Comparison of ENCODE assay signal across 11 cellular contexts in the genomic region with DNA sequence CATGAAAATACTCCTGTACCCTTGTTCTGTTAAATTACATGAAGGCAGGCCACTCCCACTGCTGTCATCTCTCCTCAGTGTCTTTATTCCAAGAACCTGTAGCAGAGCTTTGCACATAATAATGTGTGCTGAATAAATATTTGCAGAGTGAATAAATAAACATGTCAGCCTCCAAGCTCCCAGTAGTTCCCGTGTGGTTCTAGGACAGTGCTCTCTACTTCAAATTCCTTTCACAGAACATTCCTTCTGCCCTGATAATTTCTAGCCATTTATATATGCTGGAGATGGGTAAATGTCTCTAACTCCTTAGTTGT. TPM values are rescaled to one million over a fixed set of nuclear protein-coding genes. Genes with fewer than 3 reads are reported as not detected.
DNase-seq lines count a peak whose midpoint lies in the region; ATAC-seq, FAIRE-seq and TF ChIP-seq lines count a peak whose summit lies in the region.
"Had no signal": no experiment of that assay in that cellular context is flagged by ENCODE, and none has a peak within 500 bp of the region (broad histone marks: within the 10 kb centered on the region; RNA-seq: fewer than 3 reads in every experiment).

No MANE protein-coding gene starts in this region.

- H3K9ac ChIP-seq in GM12878 (ENCODE audit: control insufficient read depth, insufficient read depth, low read length), result no peak overlapping the region

- no peaks in the 10 kb centered on the region for H3K36me3 Mint-ChIP-seq in activated CD4-positive, alpha-beta memory T cell treated with anti-CD3 and anti-CD28 coated beads for 36 hours

- H2AFZ ChIP-seq in GM12878 (ENCODE audit: control insufficient read depth, low read depth, low read length), result peak overlapping the region; percentile 61

- SMC1A ChIA-PET in GM12878 (lab: Charles Lee; ENCODE audit: uncharacterized antibody, unreplicated experiment), result interaction anchor here (0.7 to 3.7 kb wide), 15 partner anchors 10 to 200 kb away, joined by 3 to 26 read pairs (median 4); partner anchors contain the start of gene HYAL4

- TF ChIP-seq POLR2A in GM12878 (IDR thresholded peaks at IDR 0.05; ENCODE audit: low read depth, low read length), result no peak

- no peaks in the 10 kb centered on the region for H3K9me3 ChIP-seq in GM12878 (replicated peaks; ENCODE audit: control insufficient read depth, insufficient read depth, low read length)

- TF ChIP-seq CTCF in GM12878 (IDR thresholded peaks at IDR 0.05 in 2 of 3, conservative IDR thresholded peaks at IDR 0.05 in 1 of 3; ENCODE audit: control insufficient read depth in 2 of 3, extremely low read depth in 1 of 3, insufficient read depth in 1 of 3, low read depth in 3 of 3, low read length in 3 of 3), result no peak

- no peaks in the 10 kb centered on the region for H4K20me1 ChIP-seq in GM12878 (ENCODE audit: control insufficient read depth, insufficient read depth)

- H3K4me3 ChIP-seq in GM12878, result no peak overlapping the region

- H3K27ac Mint-ChIP-seq in activated CD4-positive, alpha-beta memory T cell treated with anti-CD3 and anti-CD28 coated beads for 36 hours, result no peak overlapping the region
- H3K27ac Mint-ChIP-seq: dendritic cell treated with granulocyte-macrophage colony-stimulating factor and Interleukin-4, amounts not matched to agents 40 ng/mL and 50 ng/mL, for 4 days had no signal

- in situ Hi-C loops in GM12878 (cut with MboI), result no loop called here

- H3K9me3 Mint-ChIP-seq in activated CD4-positive, alpha-beta memory T cell treated with anti-CD3 and anti-CD28 coated beads for 36 hours, result no peaks in the 10 kb centered on the region
- H3K9me3 Mint-ChIP-seq: dendritic cell treated with granulocyte-macrophage colony-stimulating factor and Interleukin-4, amounts not matched to agents 40 ng/mL and 50 ng/mL, for 4 days had no signal

- WGBS in GM12878 (ENCODE audit: insufficient coverage, insufficient replicate concordance, low lambda C conversion rate, missing lambda C conversion rate), result 94% methylated on average over 1 of the region's 1 CpG

- RAD21 ChIA-PET in GM12878 (lab: Charles Lee; ENCODE audit: unreplicated experiment), result interaction anchor here (1.2 to 2.4 kb wide), 8 partner anchors 10 to 76 kb away, joined by 3 to 12 read pairs (median 7); partner anchors contain the start of gene WASL

- no peak for TF ChIP-seq EP300 in GM12878 (IDR thresholded peaks at IDR 0.05; ENCODE audit: borderline replicate concordance in 1 of 2, control insufficient read depth in 1 of 2, low read depth in 2 of 2, low read length in 2 of 2)

- POLR2A ChIA-PET in GM12878 (lab: Charles Lee), result interaction anchor here (0.5 to 2.1 kb wide), 3 partner anchors 20 to 76 kb away, joined by 4 to 10 read pairs (median 5); partner anchors contain the start of genes HYAL4 and WASL
- POLR2A ChIA-PET in activated CD4-positive, alpha-beta memory T cell treated with anti-CD3 and anti-CD28 coated beads for 36 hours (lab: Charles Lee), result interaction anchor here (1.2 to 1.5 kb wide), 2 partner anchors 48 to 76 kb away, joined by 3 to 4 read pairs; partner anchors contain the start of gene WASL

- DNase-seq in GM12878 (ENCODE audit: low read depth, low spot score) (no peak), NCI-H1048 (lab: John Stamatoyannopoulos, UW) (no peak)
- no peak for DNase-seq in stimulated activated CD4-positive, alpha-beta T cell treated with anti-CD3 and anti-CD28 coated beads, Interleukin-1b, Interleukin-23, amount 100 ng/mL, for 48 hours
- DNase-seq in activated CD4-positive, alpha-beta memory T cell treated with anti-CD3 and anti-CD28 coated beads for 36 hours, result no peak

- no TSS peak for BruUV-seq in GM12878 (replicated peaks; lab: Mats Ljungman, UMichigan)

- TF ChIP-seq RAD21 in GM12878 (IDR thresholded peaks at IDR 0.05; ENCODE audit: insufficient read depth, low read depth, low read length), result no peak

- H3K4me1 ChIP-seq in GM12878 (ENCODE audit: control insufficient read depth, insufficient read depth, low read length), result peaks cover 11% of the 10 kb centered on the region

- ATAC-seq in GM18511 (IDR thresholded peaks at IDR 0.05; ENCODE audit: unreplicated experiment) (peak; percentile 44), GM21447 (IDR thresholded peaks at IDR 0.05; ENCODE audit: unreplicated experiment) (peak; percentile 23), HG03575 (IDR thresholded peaks at IDR 0.05; ENCODE audit: extremely low read depth, insufficient number of reproducible peaks, low FRiP score, unreplicated experiment) (peak; percentile 20), GM12878 (peak; percentile 57), HG02938 (IDR thresholded peaks at IDR 0.05; ENCODE audit: unreplicated experiment) (no peak)

- intact Hi-C loops in GM12878 (cut with micrococcal nuclease; ENCODE audit: unreplicated experiment), result no loop called here
- intact Hi-C loops in activated CD4-positive, alpha-beta memory T cell treated with anti-CD3 and anti-CD28 coated beads for 36 hours (cut with micrococcal nuclease), result loop anchor here (1.0 kb wide), 4 partner anchors 26 to 112 kb away; partner anchors contain the start of gene WASL

- H3K79me2 ChIP-seq in GM12878 (ENCODE audit: control insufficient read depth, insufficient read depth, low read length), result no peaks in the 10 kb centered on the region

- H3K27me3 Mint-ChIP-seq in activated CD4-positive, alpha-beta memory T cell treated with anti-CD3 and anti-CD28 coated beads for 36 hours, result peaks cover 11% of the 10 kb centered on the region

- H3K27ac ChIP-seq in GM12878 (ENCODE audit: control insufficient read depth, insufficient read depth), result peak overlapping the region; percentile 58

- H3K4me2 ChIP-seq in GM12878 (ENCODE audit: control insufficient read depth, insufficient read depth), result peak overlapping the region; percentile 75; the same call in 1 of the 2 replicates

- no peaks in the 10 kb centered on the region for H3K36me3 ChIP-seq in GM12878 (ENCODE audit: control insufficient read depth in 2 of 2, insufficient read depth in 2 of 2, low read length in 1 of 2)

- no peak for FAIRE-seq in GM12878 (lab: Jason Lieb, UNC)
- FAIRE-seq: G401.6 had no signal

- no peak overlapping the region for H3K4me3 Mint-ChIP-seq in activated CD4-positive, alpha-beta memory T cell treated with anti-CD3 and anti-CD28 coated beads for 36 hours
- H3K4me3 Mint-ChIP-seq: dendritic cell treated with granulocyte-macrophage colony-stimulating factor and Interleukin-4, amounts not matched to agents 40 ng/mL and 50 ng/mL, for 4 days had no signal

- peaks cover 17% of the 10 kb centered on the region for H3K4me1 Mint-ChIP-seq in activated CD4-positive, alpha-beta memory T cell treated with anti-CD3 and anti-CD28 coated beads for 36 hours (ENCODE audit: low read depth)

- CTCF ChIA-PET in GM12878 (lab: Yijun Ruan, JAX), result interaction anchor here (1.1 to 6.8 kb wide), 6 partner anchors 10 to 48 kb away, joined by 3 to 46 read pairs (median 4); no protein-coding TSS in a partner anchor
- CTCF ChIA-PET in activated CD4-positive, alpha-beta memory T cell treated with anti-CD3 and anti-CD28 coated beads for 36 hours (lab: Charles Lee), result interaction anchor here (1.6 to 2.2 kb wide), 3 partner anchors 27 to 48 kb away, joined by 7 to 9 read pairs (median 8); no protein-coding TSS in a partner anchor

- no peaks in the 10 kb centered on the region for H3K27me3 ChIP-seq in GM12878 (replicated peaks in 1 of 2; ENCODE audit: control insufficient read depth in 2 of 2, insufficient read depth in 2 of 2, low read length in 1 of 2)

TF ChIP-seq in GM12878, 131 proteins besides CTCF, POLR2A, EP300 and RAD21:
- TF ChIP-seq IKZF2 (IDR thresholded peaks at IDR 0.05) (peak in 1 of 2 experiments; percentile 49; a peak in 2 of 4 replicates), CBX3 (IDR thresholded peaks at IDR 0.05; ENCODE audit: borderline replicate concordance, low read depth) (no peak), CREB1 (IDR thresholded peaks at IDR 0.05; ENCODE audit: low read depth) (0 out of 2 replicates have a peak, but pooled peaks have one; percentile 1), RELB (IDR thresholded peaks at IDR 0.05; ENCODE audit: low read depth) (peak; percentile 15; the same call in 1 of the 2 replicates)

RNA-seq across cellular contexts. Expression of gene HYAL4, which starts 20.3 kb away (rescaled TPM):
- 1.3 and 2.0 TPM in 2 replicates for total RNA-seq in GM12878 (2013; cell fraction: nucleolus; rRNA removed)
- total RNA-seq in GM12878 (2014; rRNA removed) (0.16 and 0.28 TPM in 2 replicates), GM12878 (2014; rRNA removed; fragmentation: Illumina TruSeq; extraction: Trizol) (0.22 and 0.32 TPM in 2 replicates), GM12878 (2021) (0.37 TPM in 1 of 2 replicates, not detected in the other)
- not detected for polyA plus RNA-seq in GM12878 (2011; ENCODE audit: low read depth)
- polyA plus RNA-seq in GM12878 (2011; rRNA removed) (0.88 and 1.1 TPM in 2 replicates), GM12878 (2014; fragmentation: Illumina TruSeq; extraction: Trizol) (0.26 TPM in 1 of 2 replicates, not detected in the other), GM12878 (2014; fragmentation: Nextera tagmentation; extraction: Ambion mirVana) (under 1 TPM; 0.20 to 0.26 TPM), GM12878 (2014; rRNA removed) (0.40 TPM in 1 of 2 replicates, not detected in the other), GM12878 (2016; fragmentation: Nextera tagmentation; extraction: Ambion mirVana) (under 1 TPM; 0.14 to 0.37 TPM)
- 0.13 and 0.15 TPM in 2 replicates for polyA plus RNA-seq in GM12878 (2011; cell fraction: cytosol; rRNA removed)
- 0.88 and 1.6 TPM in 2 replicates for polyA plus RNA-seq in GM12878 (2011; cell fraction: nucleus; rRNA removed)
- 0.09 and 0.18 TPM in 2 replicates for polyA plus RNA-seq in GM12878 (2012)
- 0.57 and 0.59 TPM in 2 replicates for polyA minus RNA-seq in GM12878 (2011; rRNA and poly(A)+ RNA removed)
- polyA minus RNA-seq in GM12878 (2011; cell fraction: cytosol; rRNA and poly(A)+ RNA removed), result not detected in 2 replicates
- 0.67 and 0.97 TPM in 2 replicates for polyA minus RNA-seq in GM12878 (2011; cell fraction: nucleus; rRNA and poly(A)+ RNA removed)
- under 1 TPM in 1 of 2 experiments, not detected in 1; 0.34 TPM for total RNA-seq in activated CD4-positive, alpha-beta memory T cell treated with anti-CD3 and anti-CD28 coated beads for 36 hours
- total RNA-seq: renal cortical epithelial cell had no signal
